ENCODE assay signal across 8 cellular contexts in the genomic region with DNA sequence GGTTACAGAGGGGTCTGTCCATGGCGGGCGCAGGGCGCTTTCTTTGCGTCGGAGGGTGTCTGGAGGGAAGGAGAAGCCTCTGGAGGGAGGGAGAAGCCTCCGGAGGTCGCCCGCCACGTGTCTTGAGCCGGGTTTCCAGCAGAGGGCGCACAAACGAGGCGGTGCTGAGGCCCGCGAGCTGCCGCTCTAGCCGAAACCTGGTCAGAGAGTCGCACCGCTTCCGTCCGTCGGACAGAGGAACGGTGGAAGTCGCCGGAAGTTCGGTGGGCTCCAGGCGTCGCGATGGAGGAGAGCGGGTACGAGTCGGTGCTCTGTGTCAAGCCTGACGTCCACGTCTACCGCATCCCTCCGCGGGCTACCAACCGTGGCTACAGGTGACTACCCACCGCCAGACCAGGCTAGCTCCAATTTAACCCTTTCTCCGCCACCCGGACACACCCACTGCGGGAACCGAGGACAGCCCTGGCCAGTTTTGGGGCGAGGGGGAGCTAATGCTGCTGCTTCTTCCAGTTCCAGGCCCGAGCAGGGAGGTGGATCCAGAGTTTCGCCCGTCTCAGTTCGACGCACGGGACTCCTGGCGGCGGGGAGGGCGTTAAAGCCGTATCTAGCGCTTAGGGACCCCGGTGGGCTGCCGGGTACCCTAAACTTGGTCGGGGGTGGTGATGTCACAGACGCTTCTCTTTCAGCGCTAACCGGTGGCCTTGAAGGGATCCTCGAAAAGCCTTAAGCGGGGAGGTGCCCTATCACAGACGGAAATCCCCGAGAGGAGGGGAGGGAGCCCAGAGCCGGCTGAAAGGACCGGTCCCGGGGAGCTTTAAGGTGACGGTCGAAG. TPM values are rescaled to one million over a fixed set of nuclear protein-coding genes. Genes with fewer than 3 reads are reported as not detected.
DNase-seq lines count a peak whose midpoint lies in the region; TF ChIP-seq lines count a peak whose summit lies in the region.

A gene with protein sequence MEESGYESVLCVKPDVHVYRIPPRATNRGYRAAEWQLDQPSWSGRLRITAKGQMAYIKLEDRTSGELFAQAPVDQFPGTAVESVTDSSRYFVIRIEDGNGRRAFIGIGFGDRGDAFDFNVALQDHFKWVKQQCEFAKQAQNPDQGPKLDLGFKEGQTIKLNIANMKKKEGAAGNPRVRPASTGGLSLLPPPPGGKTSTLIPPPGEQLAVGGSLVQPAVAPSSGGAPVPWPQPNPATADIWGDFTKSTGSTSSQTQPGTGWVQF (plus strand): TSS at position 245 of the 832 bp plus-strand sequence. CDS start 38 bp downstream, at position 283.

- peaks cover 50% of the 10 kb centered on the region for H3K79me2 ChIP-seq in SK-N-SH (ENCODE audit: insufficient read depth)

- H3K9me2 ChIP-seq in SK-N-SH = no peaks in the 10 kb centered on the region

- POLR2A ChIA-PET in SK-N-SH (lab: Yijun Ruan, JAX) = interaction anchor here (0.5 to 1.3 kb wide), 6 partner anchors 13 to 88 kb away, joined by 3 to 5 read pairs (median 3); a partner anchor contains a TSS

- peak within 1 kb of the TSS; percentile 92 for H3K4me3 Mint-ChIP-seq in HFFc6

- CTCF ChIA-PET in SK-N-SH (lab: Yijun Ruan, JAX) = interaction anchor here (0.6 to 2.2 kb wide), 24 partner anchors 9 to 368 kb away, joined by 3 to 15 read pairs (median 4); a partner anchor contains a TSS

- H3K27ac Mint-ChIP-seq in HFFc6 = peak within 1 kb of the TSS; percentile 87

- H3K9ac ChIP-seq in SK-N-SH = peak within 1 kb of the TSS; percentile 82

- TF ChIP-seq EP300 in SK-N-SH (IDR thresholded peaks at IDR 0.05; ENCODE audit: borderline replicate concordance in 1 of 2, low read depth in 1 of 2, low read length in 1 of 2) = peak; percentile 19 to 82; a peak in 2 of 4 replicates

- DNase-seq in GM04504 (ENCODE audit: low read depth) = peak; percentile 70
- peak; percentile 89 for DNase-seq in HFFc6
- DNase-seq in NCI-H1092 (lab: John Stamatoyannopoulos, UW) = peak; percentile 94
- DNase-seq in SK-N-SH = peak; percentile 92
- peak; percentile 94 for DNase-seq in activated naive CD4-positive, alpha-beta T cell treated with anti-CD3 and anti-CD28 coated beads, Interleukin-2, amount 50 U/mL, for 16 hours
- DNase-seq in globus pallidus (ENCODE audit: low spot score) = peak; percentile 86
- DNase-seq in nucleus accumbens (lab: John Stamatoyannopoulos, UW) = peak; percentile 38 to 94 (median 84)
- peak; percentile 92 for DNase-seq in superior temporal gyrus (ENCODE audit: extremely low spot score)

- TF ChIP-seq CTCF in HFFc6 (IDR thresholded peaks at IDR 0.05) (peak; percentile 94), SK-N-SH (IDR thresholded peaks at IDR 0.05) (peak; percentile 77)

- H3K9me3 Mint-ChIP-seq in HFFc6 = no peaks in the 10 kb centered on the region

- peaks cover 1% of the 10 kb centered on the region; the same call in 1 of the 2 replicates for H3K27me3 Mint-ChIP-seq in HFFc6 (ENCODE audit: insufficient read depth)

- H3K4me2 ChIP-seq in SK-N-SH = peak within 1 kb of the TSS; percentile 77

- H3K36me3 ChIP-seq in SK-N-SH (replicated peaks in 1 of 2; ENCODE audit: control insufficient read depth in 1 of 2, insufficient read depth in 2 of 2, low read length in 1 of 2) = peaks cover 23 to 24% of the 10 kb centered on the region in 2 experiments

- peak within 1 kb of the TSS; percentile 63 to 80 for H3K27ac ChIP-seq in SK-N-SH (ENCODE audit: low read depth in 2 of 2, low read length in 1 of 2)

- 2% methylated on average over 38 of the region's 70 CpGs for WGBS in SK-N-SH (ENCODE audit: low lambda C conversion rate)

- peaks cover 14% of the 10 kb centered on the region for H3K4me1 Mint-ChIP-seq in HFFc6 (ENCODE audit: low read depth)

- peaks cover 8% of the 10 kb centered on the region; the same call in 1 of the 2 replicates for H3K36me3 Mint-ChIP-seq in HFFc6 (ENCODE audit: low read depth)

- peaks cover 9% of the 10 kb centered on the region; the same call in 1 of the 2 replicates for H4K20me1 ChIP-seq in SK-N-SH (ENCODE audit: insufficient read depth)

- peak within 1 kb of the TSS; percentile 90 to 100 for H3K4me3 ChIP-seq in SK-N-SH (ENCODE audit: low read depth in 2 of 2, low read length in 1 of 2)

- no peaks in the 10 kb centered on the region for H3K27me3 ChIP-seq in SK-N-SH (ENCODE audit: insufficient read depth)

- TF ChIP-seq RAD21 in SK-N-SH (IDR thresholded peaks at IDR 0.05; ENCODE audit: low read length) = peak; percentile 30

- peak within 1 kb of the TSS; percentile 99; the same call in 1 of the 2 replicates for H2AFZ ChIP-seq in SK-N-SH (ENCODE audit: low read depth)

- H3F3A ChIP-seq in SK-N-SH (replicated peaks; ENCODE audit: insufficient read depth) = peaks cover 8% of the 10 kb centered on the region

- H3K9me3 ChIP-seq in SK-N-SH = no peaks in the 10 kb centered on the region

- peaks cover 3 to 6% of the 10 kb centered on the region in 2 experiments; a peak in 1 of 4 replicates for H3K4me1 ChIP-seq in SK-N-SH (ENCODE audit: control insufficient read depth in 1 of 2, insufficient read depth in 2 of 2, low read depth in 1 of 2, low read length in 1 of 2)

TF ChIP-seq in SK-N-SH, 30 proteins besides CTCF, POLR2A, EP300 and RAD21 (continues in another document):
- no peak for TF ChIP-seq TCF12 (IDR thresholded peaks at IDR 0.05)
- TF ChIP-seq MEF2A (IDR thresholded peaks at IDR 0.05; ENCODE audit: borderline replicate concordance, low read depth) = no peak
- no peak for TF ChIP-seq JUND (IDR thresholded peaks at IDR 0.05)
- no peak for TF ChIP-seq GATA2 (CRISPR knock-in tag; IDR thresholded peaks at IDR 0.05)
- peak; percentile 78 for TF ChIP-seq CHD2 (IDR thresholded peaks at IDR 0.05; ENCODE audit: low read length, partially characterized antibody)
- TF ChIP-seq, protein P1, sequence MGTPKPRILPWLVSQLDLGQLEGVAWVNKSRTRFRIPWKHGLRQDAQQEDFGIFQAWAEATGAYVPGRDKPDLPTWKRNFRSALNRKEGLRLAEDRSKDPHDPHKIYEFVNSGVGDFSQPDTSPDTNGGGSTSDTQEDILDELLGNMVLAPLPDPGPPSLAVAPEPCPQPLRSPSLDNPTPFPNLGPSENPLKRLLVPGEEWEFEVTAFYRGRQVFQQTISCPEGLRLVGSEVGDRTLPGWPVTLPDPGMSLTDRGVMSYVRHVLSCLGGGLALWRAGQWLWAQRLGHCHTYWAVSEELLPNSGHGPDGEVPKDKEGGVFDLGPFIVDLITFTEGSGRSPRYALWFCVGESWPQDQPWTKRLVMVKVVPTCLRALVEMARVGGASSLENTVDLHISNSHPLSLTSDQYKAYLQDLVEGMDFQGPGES (IDR thresholded peaks at IDR 0.05; ENCODE audit: low read depth, low read length) = no peak
- TF ChIP-seq RFX5 (IDR thresholded peaks at IDR 0.05; ENCODE audit: low read length) = 0 out of 2 replicates have a peak, but pooled peaks have one; percentile 46
- TF ChIP-seq TEAD4 (IDR thresholded peaks at IDR 0.05; ENCODE audit: borderline replicate concordance, insufficient read depth) = no peak
- TF ChIP-seq, protein P2, sequence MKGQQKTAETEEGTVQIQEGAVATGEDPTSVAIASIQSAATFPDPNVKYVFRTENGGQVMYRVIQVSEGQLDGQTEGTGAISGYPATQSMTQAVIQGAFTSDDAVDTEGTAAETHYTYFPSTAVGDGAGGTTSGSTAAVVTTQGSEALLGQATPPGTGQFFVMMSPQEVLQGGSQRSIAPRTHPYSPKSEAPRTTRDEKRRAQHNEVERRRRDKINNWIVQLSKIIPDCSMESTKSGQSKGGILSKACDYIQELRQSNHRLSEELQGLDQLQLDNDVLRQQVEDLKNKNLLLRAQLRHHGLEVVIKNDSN (IDR thresholded peaks at IDR 0.05; ENCODE audit: borderline replicate concordance, low read depth) = no peak
- TF ChIP-seq RCOR1 (IDR thresholded peaks at IDR 0.05; ENCODE audit: low read length) = no peak; the same call in 1 of the 2 replicates
- no peak for TF ChIP-seq RXRA (IDR thresholded peaks at IDR 0.05; ENCODE audit: borderline replicate concordance, low read depth)
- TF ChIP-seq, protein P3, sequence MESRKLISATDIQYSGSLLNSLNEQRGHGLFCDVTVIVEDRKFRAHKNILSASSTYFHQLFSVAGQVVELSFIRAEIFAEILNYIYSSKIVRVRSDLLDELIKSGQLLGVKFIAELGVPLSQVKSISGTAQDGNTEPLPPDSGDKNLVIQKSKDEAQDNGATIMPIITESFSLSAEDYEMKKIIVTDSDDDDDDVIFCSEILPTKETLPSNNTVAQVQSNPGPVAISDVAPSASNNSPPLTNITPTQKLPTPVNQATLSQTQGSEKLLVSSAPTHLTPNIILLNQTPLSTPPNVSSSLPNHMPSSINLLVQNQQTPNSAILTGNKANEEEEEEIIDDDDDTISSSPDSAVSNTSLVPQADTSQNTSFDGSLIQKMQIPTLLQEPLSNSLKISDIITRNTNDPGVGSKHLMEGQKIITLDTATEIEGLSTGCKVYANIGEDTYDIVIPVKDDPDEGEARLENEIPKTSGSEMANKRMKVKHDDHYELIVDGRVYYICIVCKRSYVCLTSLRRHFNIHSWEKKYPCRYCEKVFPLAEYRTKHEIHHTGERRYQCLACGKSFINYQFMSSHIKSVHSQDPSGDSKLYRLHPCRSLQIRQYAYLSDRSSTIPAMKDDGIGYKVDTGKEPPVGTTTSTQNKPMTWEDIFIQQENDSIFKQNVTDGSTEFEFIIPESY (IDR thresholded peaks at IDR 0.05; ENCODE audit: borderline replicate concordance, low read depth) = no peak
- peak; percentile 76; the same call in 1 of the 2 replicates for TF ChIP-seq FOXJ3 (CRISPR knock-in tag; IDR thresholded peaks at IDR 0.05)
- peak; percentile 89 for TF ChIP-seq MXI1 (IDR thresholded peaks at IDR 0.05; ENCODE audit: low read depth, low read length)

RNA-seq across cellular contexts. Expression of the gene that starts here (rescaled TPM):
- 10 to 100 TPM; 55.6 to 73.1 (median 62.8) TPM for total RNA-seq in HFFc6 (2021; fragmentation: NEBNext Ultra II Directional; extraction: Animal tissue kit (Norgen Biotek cat#: 25700))
- 100.0 and 116 TPM in 2 replicates for polyA plus RNA-seq in SK-N-SH (2012; rRNA removed)
- 87.0 and 99.7 TPM in 2 replicates for polyA plus RNA-seq in SK-N-SH (2012; cell fraction: cytosol; rRNA removed)
- 84.0 and 90.1 TPM in 2 replicates for polyA plus RNA-seq in SK-N-SH (2012; cell fraction: nucleus; rRNA removed)

Comparison
In these comparisons a context has a peak if more than half of its experiments do, and no peak if none do; other contexts are left out.
1. Peak in every context shown above with its lines: DNase-seq, H3K4me3 ChIP-seq and H3K27ac ChIP-seq.